In genomic region chr4:166309286-166309685, GRCh38 we compare ENCODE assay signal across 24 cellular contexts.
DNase-seq lines count a peak whose midpoint lies in the region; ATAC-seq, FAIRE-seq and TF ChIP-seq lines count a peak whose summit lies in the region.
"Had no signal": no experiment of that assay in that cellular context is flagged by ENCODE, and none has a peak within 500 bp of the region (broad histone marks: within the 10 kb centered on the region; RNA-seq: fewer than 3 reads in every experiment).

No MANE protein-coding gene starts in this region.

- POLR2A ChIA-PET in PC-3 (lab: Charles Lee; ENCODE audit: unreplicated experiment): no interaction called here

- H3K4me3 ChIP-seq in PC-3 (ENCODE audit: low read length): no peak overlapping the region
- H3K4me3 ChIP-seq in keratinocyte (ENCODE audit: control insufficient read depth in 2 of 3, extremely low read depth in 1 of 3, insufficient read depth in 2 of 3, low read depth in 1 of 3, low read length in 3 of 3): no peak overlapping the region
- H3K4me3 ChIP-seq: A549; BLaER1 treated with 17β-estradiol and CSF1 and Interleukin-3, amounts not matched to agents 10 nM and 100 nM had no signal

- H3K9ac ChIP-seq in PC-3 (ENCODE audit: low read length): no peak overlapping the region
- no peak overlapping the region for H3K9ac ChIP-seq in keratinocyte (ENCODE audit: control insufficient read depth, extremely low read depth, insufficient read depth, low read length)
- H3K9ac ChIP-seq: BLaER1 treated with 17β-estradiol and CSF1 and Interleukin-3, amounts not matched to agents 10 nM and 100 nM had no signal

- H3K79me2 ChIP-seq in PC-3 (ENCODE audit: low read length) (no peaks in the 10 kb centered on the region), keratinocyte (ENCODE audit: control insufficient read depth, insufficient read depth, low read length) (no peaks in the 10 kb centered on the region)

- TF ChIP-seq CTCF in PC-3 (conservative IDR thresholded peaks at IDR 0.05; ENCODE audit: low read depth, low read length): no peak
- no peak for TF ChIP-seq CTCF in keratinocyte (optimal IDR thresholded peaks at IDR 0.05 in 1 of 3, IDR thresholded peaks at IDR 0.05 in 1 of 3, conservative IDR thresholded peaks at IDR 0.05 in 1 of 3; ENCODE audit: extremely low read depth in 1 of 3, insufficient read depth in 2 of 3, low read length in 3 of 3)

- H3K27ac ChIP-seq in PC-3 (ENCODE audit: low read length) (no peak overlapping the region), keratinocyte (ENCODE audit: control insufficient read depth, insufficient read depth, low read length) (peak overlapping the region; percentile 13)
- H3K27ac ChIP-seq: A549; BLaER1 treated with 17β-estradiol and CSF1 and Interleukin-3, amounts not matched to agents 10 nM and 100 nM had no signal

- no peaks in the 10 kb centered on the region for H3K9me2 ChIP-seq in PC-3 (replicated peaks; ENCODE audit: low read length)

- H3K27me3 ChIP-seq in PC-3 (ENCODE audit: low read length) (no peaks in the 10 kb centered on the region), keratinocyte (ENCODE audit: control insufficient read depth, extremely low read depth, insufficient read depth, low read length) (no peaks in the 10 kb centered on the region)
- H3K27me3 ChIP-seq: BLaER1 treated with 17β-estradiol and CSF1 and Interleukin-3, amounts not matched to agents 10 nM and 100 nM had no signal

- FAIRE-seq in keratinocyte (lab: Jason Lieb, UNC): no peak
- FAIRE-seq: A549, GM12891, GM19239, HTR-8/SVneo, RCC 7860 had no signal

- dilution Hi-C loops in keratinocyte (cut with MboI; ENCODE audit: extremely low pct_ligation_motif_present, low sequenced_read_pairs): no loop called here

- ATAC-seq in PC-3: no peak
- ATAC-seq: A549, SK-N-SH treated with all-trans-retinoic acid at 6 μM for 48 hours, T-cell had no signal

- H4K20me1 ChIP-seq in PC-3 (ENCODE audit: low read length) (no peaks in the 10 kb centered on the region), keratinocyte (ENCODE audit: control insufficient read depth, extremely low read depth, insufficient read depth, low read length) (no peaks in the 10 kb centered on the region)
- H4K20me1 ChIP-seq: BLaER1 treated with 17β-estradiol and CSF1 and Interleukin-3, amounts not matched to agents 10 nM and 100 nM had no signal

- CTCF ChIA-PET in PC-3 (lab: Charles Lee): no interaction called here

- BruUV-seq in PC-3 (replicated peaks; lab: Mats Ljungman, UMichigan): no TSS peak

- H3K4me2 ChIP-seq in PC-3 (ENCODE audit: low read length) (no peak overlapping the region), keratinocyte (ENCODE audit: control insufficient read depth, extremely low read depth, insufficient read depth, low read depth, low read length) (no peak overlapping the region)
- H3K4me2 ChIP-seq: A549; BLaER1 treated with 17β-estradiol and CSF1 and Interleukin-3, amounts not matched to agents 10 nM and 100 nM had no signal

- H3K4me1 ChIP-seq in PC-3 (ENCODE audit: insufficient read depth, low read length) (no peaks in the 10 kb centered on the region), keratinocyte (ENCODE audit: control insufficient read depth, extremely low read depth, insufficient read depth, low read length) (peaks cover 12% of the 10 kb centered on the region)
- H3K4me1 ChIP-seq: A549 had no signal

- DNase-seq in ELR (ENCODE audit: low read depth) (peak; percentile 41), PC-3 (peak; percentile 6), astrocyte of the hippocampus (ENCODE audit: low read depth, low spot score) (peak; percentile 32), keratinocyte (ENCODE audit: low read depth, low spot score) (no peak), HuH-7 (ENCODE audit: low spot score) (no peak), occipital lobe (lab: John Stamatoyannopoulos, UW) (no peak)
- DNase-seq in activated T-cell treated with anti-CD3 and anti-CD28 coated beads, Interleukin-2, amount 50 U/mL, for 1 hour: no peak
- DNase-seq: AML-193; CD4-positive, alpha-beta T cell; GF-D8; H7; IMR-90; KG1; MM.1S; NCI-H2029; NCI-H526 treated with DMSO at 0.1 percent for 48 hours; T-cell had no signal

- H3K9me1 ChIP-seq in keratinocyte (ENCODE audit: control insufficient read depth, extremely low read depth, insufficient read depth, low read length): no peaks in the 10 kb centered on the region

- H3K9me3 ChIP-seq in PC-3 (ENCODE audit: low read length) (no peaks in the 10 kb centered on the region), keratinocyte (ENCODE audit: control insufficient read depth, low read depth, low read length) (no peaks in the 10 kb centered on the region)
- H3K9me3 ChIP-seq: A549; BLaER1 treated with 17β-estradiol and CSF1 and Interleukin-3, amounts not matched to agents 10 nM and 100 nM had no signal

- no peaks in the 10 kb centered on the region for H3K36me3 ChIP-seq in PC-3 (ENCODE audit: low read depth, low read length)
- no peaks in the 10 kb centered on the region for H3K36me3 ChIP-seq in keratinocyte (ENCODE audit: control insufficient read depth in 2 of 2, extremely low read depth in 1 of 2, insufficient read depth in 2 of 2, low read length in 2 of 2)
- H3K36me3 ChIP-seq: BLaER1 treated with 17β-estradiol and CSF1 and Interleukin-3, amounts not matched to agents 10 nM and 100 nM had no signal

- intact Hi-C loops in PC-3 (cut with micrococcal nuclease): no loop called here

- H3F3A ChIP-seq in PC-3 (ENCODE audit: low read length, unreplicated experiment): no peaks in the 10 kb centered on the region

- H2AFZ ChIP-seq in PC-3 (ENCODE audit: low read length) (no peak overlapping the region), keratinocyte (ENCODE audit: control insufficient read depth, low read length) (no peak overlapping the region)

Comparison
In these comparisons a context has a peak if more than half of its experiments do, and no peak if none do; other contexts are left out.
1. DNase-seq: peak in ELR (single experiment), PC-3 (single experiment) and astrocyte of the hippocampus (single experiment); none in keratinocyte (single experiment), activated T-cell treated with anti-CD3 and anti-CD28 coated beads, Interleukin-2, amount 50 U/mL, for 1 hour (single experiment), HuH-7 (single experiment) and occipital lobe (single experiment).